In genomic region chr1:91610829-91611228, GRCh38 we compare ENCODE assay signal across 15 cellular contexts.
DNase-seq lines count a peak whose midpoint lies in the region; TF ChIP-seq lines count a peak whose summit lies in the region.
"Had no signal": no experiment of that assay in that cellular context is flagged by ENCODE, and none has a peak within 500 bp of the region (broad histone marks: within the 10 kb centered on the region; RNA-seq: fewer than 3 reads in every experiment).

No MANE protein-coding gene starts in this region.

- H3K4me2 ChIP-seq in GM23248 (ENCODE audit: unreplicated experiment) = no peak overlapping the region
- H3K4me2 ChIP-seq in hepatocyte = no peak overlapping the region
- H3K4me2 ChIP-seq in osteoblast (ENCODE audit: insufficient read depth, low read length) = no peak overlapping the region
- H3K4me2 ChIP-seq: SK-N-SH had no signal

- no peaks in the 10 kb centered on the region for H3K9me2 ChIP-seq in GM23248 (ENCODE audit: insufficient read depth)
- H3K9me2 ChIP-seq in hepatocyte (replicated peaks; ENCODE audit: insufficient read depth) = no peaks in the 10 kb centered on the region
- H3K9me2 ChIP-seq: SK-N-SH had no signal

- H3K36me3 ChIP-seq in GM23248 (ENCODE audit: low read depth) (no peaks in the 10 kb centered on the region), adipocyte (ENCODE audit: control insufficient read depth, insufficient read depth, low read length, severe bottlenecking) (no peaks in the 10 kb centered on the region), hepatocyte (replicated peaks; ENCODE audit: insufficient read depth, low read depth) (no peaks in the 10 kb centered on the region), osteoblast (ENCODE audit: insufficient read depth, low read length) (no peaks in the 10 kb centered on the region)

- peak overlapping the region; percentile 80 for H3K27ac ChIP-seq in GM23248
- peak overlapping the region; percentile 12 for H3K27ac ChIP-seq in hepatocyte
- H3K27ac ChIP-seq in osteoblast (ENCODE audit: low read depth, low read length) = no peak overlapping the region

- peaks cover 34% of the 10 kb centered on the region for H3F3A ChIP-seq in GM23248 (ENCODE audit: insufficient read depth)

- in situ Hi-C loops in GM23248 (cut with MboI) = no loop called here

- H2AFZ ChIP-seq in GM23248 (peak overlapping the region; percentile 33), hepatocyte (no peak overlapping the region), osteoblast (ENCODE audit: low read length) (peak overlapping the region; percentile 2)

- WGBS in GM23248 (ENCODE audit: low coverage in 1 of 2, low lambda C conversion rate in 2 of 2, missing lambda C conversion rate in 2 of 2), 2 experiments = 44 to 51% methylated on average over 6 of the region's 6 CpGs
- WGBS in hepatocyte (ENCODE audit: low lambda C conversion rate, missing lambda C conversion rate) = 69% methylated on average over 6 of the region's 6 CpGs

- H3K79me2 ChIP-seq in GM23248 (ENCODE audit: insufficient read depth) (no peaks in the 10 kb centered on the region), hepatocyte (no peaks in the 10 kb centered on the region), osteoblast (ENCODE audit: insufficient read depth, low read length) (no peaks in the 10 kb centered on the region)

- H3K27me3 ChIP-seq in GM23248 (replicated peaks; ENCODE audit: insufficient read depth) (no peaks in the 10 kb centered on the region), adipocyte (replicated peaks; ENCODE audit: control insufficient read depth, insufficient read depth, low read length) (no peaks in the 10 kb centered on the region), hepatocyte (no peaks in the 10 kb centered on the region), osteoblast (ENCODE audit: insufficient read depth, low read length) (no peaks in the 10 kb centered on the region)

- no peak overlapping the region for H3K9ac ChIP-seq in GM23248
- no peak overlapping the region for H3K9ac ChIP-seq in adipocyte (ENCODE audit: low read length)
- H3K9ac ChIP-seq: SK-N-SH had no signal

- peak; percentile 42 for DNase-seq in GM23248
- peak; percentile 12 for DNase-seq in adipocyte (ENCODE audit: low read depth)
- no peak for DNase-seq in hepatocyte (ENCODE audit: low spot score)
- DNase-seq in osteoblast (ENCODE audit: insufficient read length, low spot score, missing footprints) = no peak
- DNase-seq in ecto neural progenitor cell (ENCODE audit: low spot score) = no peak
- no peak for DNase-seq in NCI-H748 treated with DMSO at 0.1 percent for 48 hours (lab: John Stamatoyannopoulos, UW)
- no peak for DNase-seq in C1 segment of cervical spinal cord (lab: John Stamatoyannopoulos, UW)
- no peak for DNase-seq in germinal center (ENCODE audit: low spot score)
- DNase-seq: ACHN, KBM-7, NCI-H1105 treated with DMSO at 0.1 percent for 48 hours, NCI-H510A, OCI-M1, SHP77 treated with DMSO at 0.1 percent for 48 hours, SK-N-SH had no signal

- no peaks in the 10 kb centered on the region for H4K20me1 ChIP-seq in GM23248 (ENCODE audit: insufficient read depth)
- H4K20me1 ChIP-seq in hepatocyte (ENCODE audit: insufficient read depth, poor library complexity, severe bottlenecking) = no peaks in the 10 kb centered on the region
- no peaks in the 10 kb centered on the region for H4K20me1 ChIP-seq in osteoblast (ENCODE audit: insufficient read depth, low read length)

- no peaks in the 10 kb centered on the region for H3K9me3 ChIP-seq in GM23248 (ENCODE audit: low read depth)
- H3K9me3 ChIP-seq in adipocyte (ENCODE audit: control insufficient read depth, low read length) = no peaks in the 10 kb centered on the region
- H3K9me3 ChIP-seq in hepatocyte (ENCODE audit: low read depth) = no peaks in the 10 kb centered on the region
- no peaks in the 10 kb centered on the region for H3K9me3 ChIP-seq in osteoblast (ENCODE audit: low read depth, low read length)
- H3K9me3 ChIP-seq: SK-N-SH had no signal

- H3K4me3 ChIP-seq in GM23248 (no peak overlapping the region), adipocyte (ENCODE audit: low read length) (no peak overlapping the region), hepatocyte (no peak overlapping the region), osteoblast (ENCODE audit: insufficient read depth, low read length) (no peak overlapping the region)

- TF ChIP-seq CTCF in hepatocyte (IDR thresholded peaks at IDR 0.05; ENCODE audit: poor library complexity) = no peak
- TF ChIP-seq CTCF in osteoblast (IDR thresholded peaks at IDR 0.05; ENCODE audit: extremely low read depth, low read depth, low read length) = no peak

- H3K4me1 ChIP-seq in GM23248 (ENCODE audit: insufficient read depth) (peaks cover 51% of the 10 kb centered on the region), adipocyte (ENCODE audit: control insufficient read depth, insufficient read depth, low read length) (peaks cover 9% of the 10 kb centered on the region), hepatocyte (ENCODE audit: insufficient read depth) (peaks cover 15% of the 10 kb centered on the region), osteoblast (ENCODE audit: insufficient read depth, low read length) (peaks cover 17% of the 10 kb centered on the region)

Comparison
In these comparisons a context has a peak if more than half of its experiments do, and no peak if none do; other contexts are left out.
1. DNase-seq: peak in GM23248 (single experiment) and adipocyte (single experiment); none in hepatocyte (single experiment), osteoblast (single experiment), ecto neural progenitor cell (single experiment), NCI-H748 treated with DMSO at 0.1 percent for 48 hours (single experiment), C1 segment of cervical spinal cord (0 of 14) and germinal center (single experiment).